Comparison of ENCODE assay signal across 8 cellular contexts in the genomic region with DNA sequence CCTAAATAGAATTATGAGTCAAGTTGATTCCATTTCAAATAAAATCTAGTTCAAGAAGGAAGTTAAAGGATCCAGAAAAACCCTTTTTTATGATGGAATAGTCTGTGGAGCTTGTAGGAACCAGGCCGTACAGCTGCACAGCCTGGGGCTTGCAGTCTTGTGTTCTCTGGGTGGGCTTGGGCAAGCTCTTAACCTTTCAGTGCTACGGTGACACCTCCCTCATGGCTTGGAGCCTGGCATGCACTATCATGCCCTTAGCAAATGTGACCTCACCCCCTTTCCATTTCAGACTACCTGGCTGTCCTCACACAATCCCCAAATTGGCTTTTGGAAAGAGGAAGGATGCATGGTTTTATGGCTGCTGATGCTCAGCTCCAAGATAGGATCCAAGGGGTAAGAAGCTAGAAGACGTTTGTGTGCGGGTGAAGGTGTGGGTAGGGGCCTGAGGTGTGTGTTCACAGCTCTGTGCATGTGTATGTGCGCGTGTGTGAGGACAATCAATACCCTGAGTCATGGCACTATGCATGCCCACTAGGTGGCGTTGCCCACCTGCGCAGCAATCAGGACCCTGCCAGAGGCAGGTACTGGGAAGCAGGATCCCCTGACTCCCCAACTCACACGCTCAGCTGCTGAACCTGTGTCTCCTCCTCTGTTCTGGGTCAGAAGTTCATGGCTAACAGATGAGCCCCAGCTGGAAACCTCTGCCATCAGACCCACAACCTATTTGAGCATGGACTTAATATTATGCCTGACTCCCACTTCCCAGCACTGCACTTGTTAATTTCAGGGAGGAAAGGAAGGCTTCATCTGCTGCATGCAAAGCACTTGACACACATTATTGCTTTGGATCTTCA.
A peak's percentile ranks its signal among the peaks of the same experiment; 100 is the strongest.
DNase-seq lines count a peak whose midpoint lies in the region; ATAC-seq and TF ChIP-seq lines count a peak whose summit lies in the region.

No MANE protein-coding gene starts in this region.

- H3K27me3 Mint-ChIP-seq in CD8-positive, alpha-beta T cell (ENCODE audit: low read depth) = peaks cover 5% of the 10 kb centered on the region

- peak; percentile 19 to 81 (median 61) for DNase-seq in CD8-positive, alpha-beta T cell
- DNase-seq in GM20000 (ENCODE audit: low spot score) = peak; percentile 76
- DNase-seq in NCI-H1048 (lab: John Stamatoyannopoulos, UW) = peak; percentile 14
- peak; percentile 51 to 56 for DNase-seq in activated CD4-positive, alpha-beta T cell treated with anti-CD3 and anti-CD28 coated beads for 24 hours (ENCODE audit: low read depth in 2 of 2)
- DNase-seq in cerebellar cortex (ENCODE audit: low spot score) = peak; percentile 73
- DNase-seq in left lobe of liver (ENCODE audit: low spot score) = peak; percentile 69
- peak; percentile 47 to 60 for DNase-seq in stimulated activated CD4-positive, alpha-beta T cell treated with anti-CD3 and anti-CD28 coated beads, Interleukin-4, amount 100 ng/mL, for 48 hours (ENCODE audit: low read depth in 2 of 2)
- DNase-seq in T1000 (lab: John Stamatoyannopoulos, UW) = no peak

- no peak overlapping the region for H3K27ac Mint-ChIP-seq in CD8-positive, alpha-beta T cell

- no peaks in the 10 kb centered on the region for H3K9me3 ChIP-seq in CD8-positive, alpha-beta T cell (ENCODE audit: low read length)

- no peak overlapping the region for H3K27ac ChIP-seq in CD8-positive, alpha-beta T cell (ENCODE audit: low read depth, low read length)

- no peaks in the 10 kb centered on the region for H3K27me3 ChIP-seq in CD8-positive, alpha-beta T cell (ENCODE audit: insufficient read depth, low read length)

- CTCF ChIA-PET in CD8-positive, alpha-beta T cell (lab: Charles Lee) = interaction anchor here (0.5 to 7.0 kb wide), 48 partner anchors 9 to 359 kb away, joined by 3 to 163 read pairs (median 4); a partner anchor contains a TSS

- intact Hi-C loops in CD8-positive, alpha-beta T cell (cut with DNase I, micrococcal nuclease) = loop anchor here (1.0 to 2.0 kb wide), 6 partner anchors 22 to 320 kb away; no protein-coding TSS in a partner anchor

- H3K4me1 Mint-ChIP-seq in CD8-positive, alpha-beta T cell (ENCODE audit: low read depth) = peaks cover 4% of the 10 kb centered on the region

- POLR2A ChIA-PET in CD8-positive, alpha-beta T cell (lab: Charles Lee) = interaction anchor here (0.9 to 1.2 kb wide), 2 partner anchors 287 to 316 kb away, joined by 3 to 8 read pairs; no protein-coding TSS in a partner anchor

- H3K4me3 Mint-ChIP-seq in CD8-positive, alpha-beta T cell = no peak overlapping the region

- H3K36me3 Mint-ChIP-seq in CD8-positive, alpha-beta T cell = no peaks in the 10 kb centered on the region

- no peaks in the 10 kb centered on the region for H3K9me3 Mint-ChIP-seq in CD8-positive, alpha-beta T cell

- TF ChIP-seq CTCF in CD8-positive, alpha-beta T cell (IDR thresholded peaks at IDR 0.05) = peak; percentile 90
- TF ChIP-seq CTCF in GM20000 (IDR thresholded peaks at IDR 0.05; ENCODE audit: extremely low read depth, missing control alignments) = peak; percentile 89

- no peaks in the 10 kb centered on the region for H3K36me3 ChIP-seq in CD8-positive, alpha-beta T cell (ENCODE audit: insufficient read depth, low read length)

- H3K4me1 ChIP-seq in CD8-positive, alpha-beta T cell (ENCODE audit: insufficient read depth, low read length) = no peaks in the 10 kb centered on the region

- no peak overlapping the region for H3K4me3 ChIP-seq in CD8-positive, alpha-beta T cell (ENCODE audit: low read depth, low read length)

- ATAC-seq in CD8-positive, alpha-beta T cell = peak; percentile 75
- ATAC-seq in left lobe of liver = peak; percentile 92
